Comparison of ENCODE assay signal across 4 cellular contexts in the genomic region with DNA sequence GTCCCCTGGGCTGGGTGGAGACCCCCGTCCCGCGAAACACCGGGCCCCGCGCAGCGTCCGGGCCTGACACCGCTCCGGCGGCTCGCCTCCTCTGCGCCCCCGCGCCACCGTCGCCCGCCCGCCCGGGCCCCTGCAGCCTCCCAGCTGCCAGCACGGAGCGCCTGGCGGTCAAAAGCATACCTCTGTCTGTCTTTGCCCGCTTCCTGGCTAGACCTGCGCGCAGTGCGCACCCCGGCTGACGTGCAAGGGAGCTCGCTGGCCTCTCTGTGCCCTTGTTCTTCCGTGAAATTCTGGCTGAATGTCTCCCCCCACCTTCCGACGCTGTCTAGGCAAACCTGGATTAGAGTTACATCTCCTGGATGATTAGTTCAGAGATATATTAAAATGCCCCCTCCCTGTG. TPM values are rescaled to one million over a fixed set of nuclear protein-coding genes. Genes with fewer than 3 reads are reported as not detected.
"Had no signal": no experiment of that assay in that cellular context is flagged by ENCODE, and none has a peak within 500 bp of the region (broad histone marks: within the 10 kb centered on the region; RNA-seq: fewer than 3 reads in every experiment).

No MANE protein-coding gene starts in this region.

RNA-seq across cellular contexts. Expression of a gene that starts 1.9 kb away (rescaled TPM):
- total RNA-seq: LHCN-M2, M059J, MCF 10A, NCI-H460 had no signal
